In genomic region chr1:59011663-59012062, GRCh38 we compare ENCODE assay signal across 20 cellular contexts.
A peak's percentile ranks its signal among the peaks of the same experiment; 100 is the strongest.
DNase-seq lines count a peak whose midpoint lies in the region; ATAC-seq and TF ChIP-seq lines count a peak whose summit lies in the region.
"Had no signal": no experiment of that assay in that cellular context is flagged by ENCODE, and none has a peak within 500 bp of the region (broad histone marks: within the 10 kb centered on the region; RNA-seq: fewer than 3 reads in every experiment).

No MANE protein-coding gene starts in this region.

- H3K27me3 ChIP-seq in rectal smooth muscle tissue (ENCODE audit: control insufficient read depth, insufficient read depth, low read length), result no peaks in the 10 kb centered on the region

- H3K4me1 ChIP-seq in rectal smooth muscle tissue (ENCODE audit: control insufficient read depth, insufficient read depth, low read length), result peaks cover 26% of the 10 kb centered on the region

- no peak for ATAC-seq in stimulated activated naive CD8-positive, alpha-beta T cell treated with anti-CD3 and anti-CD28 coated beads, Interleukin-15, amount 100 ng/mL, for 72 hours
- no peak for ATAC-seq in naive B cell (ENCODE audit: low read depth in 2 of 2)

- H3K9me3 Mint-ChIP-seq in stimulated activated naive CD8-positive, alpha-beta T cell treated with anti-CD3 and anti-CD28 coated beads, Interleukin-15, Interleukin-2, amounts not matched to agents 100 ng/mL and 50 ng/mL, for 24 hours, result no peaks in the 10 kb centered on the region
- H3K9me3 Mint-ChIP-seq in stimulated activated naive CD8-positive, alpha-beta T cell treated with anti-CD3 and anti-CD28 coated beads, Interleukin-15, amount 100 ng/mL, for 72 hours, result no peaks in the 10 kb centered on the region
- H3K9me3 Mint-ChIP-seq in naive B cell (no peaks in the 10 kb centered on the region), CD14-positive monocyte (no peaks in the 10 kb centered on the region)

- H3K27me3 Mint-ChIP-seq in stimulated activated naive CD8-positive, alpha-beta T cell treated with anti-CD3 and anti-CD28 coated beads, Interleukin-15, Interleukin-2, amounts not matched to agents 100 ng/mL and 50 ng/mL, for 24 hours, result no peaks in the 10 kb centered on the region
- H3K27me3 Mint-ChIP-seq in stimulated activated naive CD8-positive, alpha-beta T cell treated with anti-CD3 and anti-CD28 coated beads, Interleukin-15, amount 100 ng/mL, for 72 hours, result no peaks in the 10 kb centered on the region
- H3K27me3 Mint-ChIP-seq in naive B cell (no peaks in the 10 kb centered on the region), CD14-positive monocyte (ENCODE audit: low read depth in 3 of 3) (peaks cover 3 to 5% (median 4%) of the 10 kb centered on the region in 3 donors)

- H3K36me3 ChIP-seq in rectal smooth muscle tissue (ENCODE audit: control insufficient read depth, insufficient read depth, low read length), result no peaks in the 10 kb centered on the region
- H3K36me3 ChIP-seq: HAP-1 had no signal

- no peak overlapping the region for H3K4me3 Mint-ChIP-seq in stimulated activated naive CD8-positive, alpha-beta T cell treated with anti-CD3 and anti-CD28 coated beads, Interleukin-15, Interleukin-2, amounts not matched to agents 100 ng/mL and 50 ng/mL, for 24 hours
- H3K4me3 Mint-ChIP-seq in stimulated activated naive CD8-positive, alpha-beta T cell treated with anti-CD3 and anti-CD28 coated beads, Interleukin-15, amount 100 ng/mL, for 72 hours, result no peak overlapping the region
- H3K4me3 Mint-ChIP-seq in naive B cell, result peak overlapping the region in 3 of 8 donors; percentile 3 to 70 (median 33)
- H3K4me3 Mint-ChIP-seq in CD14-positive monocyte, result no peak overlapping the region
- H3K4me3 Mint-ChIP-seq: CD4-positive, alpha-beta memory T cell had no signal

- intact Hi-C loops in CD14-positive monocyte (cut with micrococcal nuclease), result loop anchor here in 1 of 2 donors (10.0 kb wide), 1 partner anchor 127 kb away; no protein-coding TSS in a partner anchor

- TF ChIP-seq CTCF in CD14-positive monocyte (IDR thresholded peaks at IDR 0.05), result no peak

- no peak for DNase-seq in stimulated activated naive CD8-positive, alpha-beta T cell treated with anti-CD3 and anti-CD28 coated beads, Interleukin-15, amount 100 ng/mL, for 72 hours
- DNase-seq in naive B cell (no peak), D341Med (ENCODE audit: low spot score) (no peak), NCI-H2029 treated with DMSO at 0.1 percent for 48 hours (lab: John Stamatoyannopoulos, UW) (no peak), COR-L47 (lab: John Stamatoyannopoulos, UW) (no peak), CD14-positive monocyte (ENCODE audit: low spot score) (no peak)
- DNase-seq: Calu3; CD4-positive, alpha-beta memory T cell; DMS79; KG1; MV-4-11; NCI-H187; NCI-H2227 treated with DMSO at 0.1 percent for 48 hours; NCI-H510A treated with DMSO at 0.1 percent for 48 hours; NCI-H774; OCI-M1; SHP77 treated with DMSO at 0.1 percent for 48 hours had no signal

- H3K4me3 ChIP-seq in rectal smooth muscle tissue (ENCODE audit: low read length), result no peak overlapping the region
- H3K4me3 ChIP-seq: HAP-1 had no signal

- peaks cover 74% of the 10 kb centered on the region for H3K4me1 Mint-ChIP-seq in stimulated activated naive CD8-positive, alpha-beta T cell treated with anti-CD3 and anti-CD28 coated beads, Interleukin-15, Interleukin-2, amounts not matched to agents 100 ng/mL and 50 ng/mL, for 24 hours (ENCODE audit: low read depth)
- H3K4me1 Mint-ChIP-seq in stimulated activated naive CD8-positive, alpha-beta T cell treated with anti-CD3 and anti-CD28 coated beads, Interleukin-15, amount 100 ng/mL, for 72 hours, result peaks cover 38% of the 10 kb centered on the region
- H3K4me1 Mint-ChIP-seq in naive B cell (peaks cover 69 to 96% (median 84%) of the 10 kb centered on the region in 3 donors), CD14-positive monocyte (peaks cover 36% of the 10 kb centered on the region)

- no peak overlapping the region for H3K9ac ChIP-seq in rectal smooth muscle tissue (ENCODE audit: low read length)

- no peaks in the 10 kb centered on the region for H3K36me3 Mint-ChIP-seq in stimulated activated naive CD8-positive, alpha-beta T cell treated with anti-CD3 and anti-CD28 coated beads, Interleukin-15, Interleukin-2, amounts not matched to agents 100 ng/mL and 50 ng/mL, for 24 hours (ENCODE audit: low read depth)
- H3K36me3 Mint-ChIP-seq in naive B cell, result no peaks in the 10 kb centered on the region
- no peaks in the 10 kb centered on the region for H3K36me3 Mint-ChIP-seq in CD14-positive monocyte
- H3K36me3 Mint-ChIP-seq: CD4-positive, alpha-beta memory T cell had no signal

- peak overlapping the region; percentile 21 for H3K27ac Mint-ChIP-seq in stimulated activated naive CD8-positive, alpha-beta T cell treated with anti-CD3 and anti-CD28 coated beads, Interleukin-15, Interleukin-2, amounts not matched to agents 100 ng/mL and 50 ng/mL, for 24 hours
- no peak overlapping the region for H3K27ac Mint-ChIP-seq in stimulated activated naive CD8-positive, alpha-beta T cell treated with anti-CD3 and anti-CD28 coated beads, Interleukin-15, amount 100 ng/mL, for 72 hours
- H3K27ac Mint-ChIP-seq in naive B cell (peak overlapping the region in 4 of 6 donors; percentile 5 to 71 (median 30)), CD14-positive monocyte (no peak overlapping the region)
- H3K27ac Mint-ChIP-seq: CD4-positive, alpha-beta memory T cell had no signal

- peak overlapping the region; percentile 86 for H3K27ac ChIP-seq in rectal smooth muscle tissue (ENCODE audit: low read depth, low read length)

Comparison
In these comparisons a context has a peak if more than half of its experiments do, and no peak if none do; other contexts are left out.
1. H3K27ac Mint-ChIP-seq: peak in stimulated activated naive CD8-positive, alpha-beta T cell treated with anti-CD3 and anti-CD28 coated beads, Interleukin-15, Interleukin-2, amounts not matched to agents 100 ng/mL and 50 ng/mL, for 24 hours (single experiment) and naive B cell (4 of 6); none in stimulated activated naive CD8-positive, alpha-beta T cell treated with anti-CD3 and anti-CD28 coated beads, Interleukin-15, amount 100 ng/mL, for 72 hours (0 of 2) and CD14-positive monocyte (0 of 7).